14 cellular contexts compared by ENCODE assay signal in genomic region chr15:88419830-88420229, GRCh38. TPM values are rescaled to one million over a fixed set of nuclear protein-coding genes. Genes with fewer than 3 reads are reported as not detected.
DNase-seq lines count a peak whose midpoint lies in the region; ATAC-seq and TF ChIP-seq lines count a peak whose summit lies in the region.
"Had no signal": no experiment of that assay in that cellular context is flagged by ENCODE, and none has a peak within 500 bp of the region (broad histone marks: within the 10 kb centered on the region; RNA-seq: fewer than 3 reads in every experiment).

No MANE protein-coding gene starts in this region.

- DNase-seq in EH (ENCODE audit: low read depth) (peak; percentile 7), HS-27A (ENCODE audit: low read depth) (peak; percentile 24), epithelial cell of proximal tubule (ENCODE audit: low read depth) (peak; percentile 9), AML-193 (lab: John Stamatoyannopoulos, UW) (no peak), GDM1 (lab: John Stamatoyannopoulos, UW) (no peak)
- DNase-seq: colonic mucosa, Karpas-422, NCI-H2029, SIG-M5 had no signal

- ATAC-seq in GM19351 (IDR thresholded peaks at IDR 0.05; ENCODE audit: unreplicated experiment) (peak; percentile 63), HG02588 (IDR thresholded peaks at IDR 0.05; ENCODE audit: unreplicated experiment) (no peak), HG03469 (IDR thresholded peaks at IDR 0.05; ENCODE audit: unreplicated experiment) (no peak)
- ATAC-seq: sciatic nerve had no signal

- TF ChIP-seq CTCF in epithelial cell of proximal tubule (conservative IDR thresholded peaks at IDR 0.05; ENCODE audit: low read depth, low read length): no peak

- no peak overlapping the region for H3K4me3 ChIP-seq in epithelial cell of proximal tubule (ENCODE audit: low read depth, low read length)
- H3K4me3 ChIP-seq: colonic mucosa, lung had no signal

RNA-seq across cellular contexts. Expression of gene MRPL46, which starts 47.4 kb away (rescaled TPM):
- 30.4 and 34.7 TPM in 2 replicates for total RNA-seq in epithelial cell of proximal tubule

RNA-seq across cellular contexts. Expression of gene MRPS11, which starts 47.7 kb away (rescaled TPM):
- 32.3 and 48.6 TPM in 2 replicates for total RNA-seq in epithelial cell of proximal tubule

Comparison
In these comparisons a context has a peak if more than half of its experiments do, and no peak if none do; other contexts are left out.
1. DNase-seq: peak in EH (single experiment), HS-27A (single experiment) and epithelial cell of proximal tubule (single experiment); none in AML-193 (0 of 2) and GDM1 (single experiment).